8 cellular contexts compared by ENCODE assay signal in the genomic region with DNA sequence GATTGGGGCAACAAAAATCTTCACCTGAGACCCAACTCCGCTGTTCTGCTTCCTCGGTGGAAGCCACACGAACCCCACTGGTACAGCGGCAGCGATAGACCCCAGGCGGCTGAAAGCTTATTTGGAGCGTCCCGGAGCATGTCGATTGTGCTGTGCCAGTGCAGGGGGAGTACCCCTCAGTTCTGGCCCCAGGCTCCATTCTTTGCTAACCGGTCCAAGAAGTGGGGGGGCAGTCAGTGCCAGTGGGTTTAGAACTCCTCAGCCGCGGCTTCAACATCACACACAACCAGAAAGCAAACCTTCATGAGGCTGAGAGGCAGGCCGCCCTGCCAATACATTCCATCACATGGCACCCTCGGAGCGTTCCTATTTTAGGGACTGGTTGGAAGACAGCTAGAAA. TPM values are rescaled to one million over a fixed set of nuclear protein-coding genes. Genes with fewer than 3 reads are reported as not detected.
DNase-seq lines count a peak whose midpoint lies in the region; ATAC-seq and TF ChIP-seq lines count a peak whose summit lies in the region.

No MANE protein-coding gene starts in this region.

- ATAC-seq in natural killer cell (no peak), HG03460 (IDR thresholded peaks at IDR 0.05; ENCODE audit: unreplicated experiment) (no peak)

- no peaks in the 10 kb centered on the region for H3K9me3 ChIP-seq in BE2C

- peak overlapping the region; percentile 71 for H3K4me3 Mint-ChIP-seq in dendritic cell treated with granulocyte-macrophage colony-stimulating factor and Interleukin-4, amounts not matched to agents 40 ng/mL and 50 ng/mL, for 4 days
- peak overlapping the region; percentile 82 for H3K4me3 Mint-ChIP-seq in natural killer cell

- peak overlapping the region; percentile 95 for H3K27ac Mint-ChIP-seq in dendritic cell treated with granulocyte-macrophage colony-stimulating factor and Interleukin-4, amounts not matched to agents 40 ng/mL and 50 ng/mL, for 4 days
- peak overlapping the region; percentile 93 to 99 for H3K27ac Mint-ChIP-seq in natural killer cell

- H3K36me3 ChIP-seq in BE2C, result peaks cover 6% of the 10 kb centered on the region; the same call in 1 of the 2 replicates

- TF ChIP-seq CTCF in BE2C (IDR thresholded peaks at IDR 0.05; ENCODE audit: low read depth, low read length) (no peak), LNCaP clone FGC (IDR thresholded peaks at IDR 0.05; ENCODE audit: control insufficient read depth, extremely low read depth, insufficient read depth) (no peak), natural killer cell (IDR thresholded peaks at IDR 0.05) (no peak)

- H3K4me3 ChIP-seq in BE2C (ENCODE audit: low read depth, low read length) (peak overlapping the region; percentile 51), LNCaP clone FGC (ENCODE audit: low read depth, low read length) (peak overlapping the region; percentile 98)

- TF ChIP-seq POLR2A in erythroblast (IDR thresholded peaks at IDR 0.05; ENCODE audit: low read length), result no peak

- DNase-seq in BE2C (no peak), LNCaP clone FGC (ENCODE audit: low read depth) (no peak), natural killer cell (no peak), NCI-H146 treated with DMSO at 0.1 percent for 48 hours (lab: John Stamatoyannopoulos, UW; ENCODE audit: unreplicated experiment) (no peak), erythroblast (lab: John Stamatoyannopoulos, UW) (no peak), NCI-H1930 (lab: John Stamatoyannopoulos, UW) (no peak)

- H3K36me3 Mint-ChIP-seq in dendritic cell treated with granulocyte-macrophage colony-stimulating factor and Interleukin-4, amounts not matched to agents 40 ng/mL and 50 ng/mL, for 4 days (ENCODE audit: low read depth), result peaks cover 25% of the 10 kb centered on the region
- H3K36me3 Mint-ChIP-seq in natural killer cell, result no peaks in the 10 kb centered on the region

- peaks cover 73% of the 10 kb centered on the region for H3K4me1 Mint-ChIP-seq in dendritic cell treated with granulocyte-macrophage colony-stimulating factor and Interleukin-4, amounts not matched to agents 40 ng/mL and 50 ng/mL, for 4 days (ENCODE audit: low read depth)
- H3K4me1 Mint-ChIP-seq in natural killer cell, result peaks cover 20 to 47% of the 10 kb centered on the region in 2 donors

- intact Hi-C loops in dendritic cell treated with granulocyte-macrophage colony-stimulating factor and Interleukin-4, amounts not matched to agents 40 ng/mL and 50 ng/mL, for 4 days (cut with micrococcal nuclease), result no loop called here
- intact Hi-C loops in natural killer cell (cut with micrococcal nuclease), result loop anchor here (5.0 kb wide), 1 partner anchor 360 kb away; a partner anchor contains a TSS

- H3K9me3 Mint-ChIP-seq in dendritic cell treated with granulocyte-macrophage colony-stimulating factor and Interleukin-4, amounts not matched to agents 40 ng/mL and 50 ng/mL, for 4 days, result no peaks in the 10 kb centered on the region
- H3K9me3 Mint-ChIP-seq in natural killer cell, result no peaks in the 10 kb centered on the region

- H3K27me3 Mint-ChIP-seq in dendritic cell treated with granulocyte-macrophage colony-stimulating factor and Interleukin-4, amounts not matched to agents 40 ng/mL and 50 ng/mL, for 4 days, result no peaks in the 10 kb centered on the region
- H3K27me3 Mint-ChIP-seq in natural killer cell (ENCODE audit: low read depth in 2 of 2), result no peaks in the 10 kb centered on the region

- H3K27me3 ChIP-seq in BE2C, result no peaks in the 10 kb centered on the region

- peaks cover 10% of the 10 kb centered on the region for H3K4me1 ChIP-seq in BE2C

RNA-seq across cellular contexts. Expression of a gene that starts 1.7 kb away (rescaled TPM):
- polyA plus RNA-seq in BE2C (2012; ENCODE audit: insufficient read depth, insufficient read length, low read depth), result 22.8 TPM
- total RNA-seq in natural killer cell, result 100 to 1,000 TPM in 1 of 3 donors, 10 to 100 TPM in 2; 72.3 to 108 (median 77.6) TPM
